18 cellular contexts compared by ENCODE assay signal in the genomic region with DNA sequence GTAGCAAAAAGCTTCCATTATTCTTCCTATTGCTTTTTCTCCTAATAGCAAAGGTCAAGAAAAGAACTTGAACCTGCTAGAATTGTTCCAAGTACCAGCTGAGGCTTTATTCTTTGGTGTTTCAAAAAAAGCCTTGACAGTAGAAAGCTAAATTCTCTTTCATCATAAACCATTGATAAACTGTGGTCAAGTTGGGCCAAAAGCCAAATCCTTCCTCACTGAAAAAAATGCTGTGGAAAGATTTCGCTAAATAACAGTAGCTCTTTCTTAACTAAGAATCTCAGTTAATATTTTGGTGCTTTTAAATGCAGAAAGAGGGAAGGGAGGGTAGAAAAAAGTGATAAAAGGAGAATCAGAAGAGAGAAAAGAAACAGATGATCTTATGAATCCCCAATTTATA.
"Had no signal": no experiment of that assay in that cellular context is flagged by ENCODE, and none has a peak within 500 bp of the region (broad histone marks: within the 10 kb centered on the region; RNA-seq: fewer than 3 reads in every experiment).

No MANE protein-coding gene starts in this region.

- DNase-seq: activated CD4-positive, alpha-beta T cell treated with anti-CD3 and anti-CD28 coated beads for 48 hours; activated CD4-positive, alpha-beta T cell treated with anti-CD3 and anti-CD28 coated beads, Interleukin-2, amount 50 U/mL, for 48 hours; activated CD8-positive, alpha-beta memory T cell treated with anti-CD3 and anti-CD28 coated beads for 24 hours; activated effector memory CD4-positive, alpha-beta T cell treated with Interleukin-2 at 50 U/mL for 16 hours; activated naive CD4-positive, alpha-beta T cell treated with Interleukin-2 at 50 U/mL for 16 hours; dorsolateral prefrontal cortex; effector memory CD8-positive, alpha-beta T cell; gastrocnemius medialis; glutamatergic neuron; islet precursor cell; left ventricle myocardium superior; mucosa of descending colon; right cardiac atrium; stimulated activated CD4-positive, alpha-beta T cell treated with anti-CD3 and anti-CD28 coated beads, Interleukin-2, amount 100 ng/mL, for 48 hours; stimulated activated naive CD8-positive, alpha-beta T cell treated with anti-CD3 and anti-CD28 coated beads, Interleukin-15, Interleukin-2, amounts not matched to agents 100 U/mL and 50 U/mL, for 24 hours; SW 1271; T-helper 9 cell; WERI-Rb-1 had no signal
